Comparison of ENCODE assay signal across 8 cellular contexts in genomic region chrX:41923925-41924693, GRCh38. TPM values are rescaled to one million over a fixed set of nuclear protein-coding genes. Genes with fewer than 3 reads are reported as not detected.
DNase-seq lines count a peak whose midpoint lies in the region; ATAC-seq and TF ChIP-seq lines count a peak whose summit lies in the region.

No MANE protein-coding gene starts in this region.

- H3K36me3 ChIP-seq in fibroblast of lung (ENCODE audit: control insufficient read depth, insufficient read depth, low read length) (no peaks in the 10 kb centered on the region), vagina (no peaks in the 10 kb centered on the region)
- H3K36me3 ChIP-seq in naive thymus-derived CD4-positive, alpha-beta T cell (ENCODE audit: control insufficient read depth in 2 of 3, insufficient read depth in 3 of 3, low read length in 3 of 3) = peaks cover 0 to 4% (median 0%) of the 10 kb centered on the region in 3 experiments

- TF ChIP-seq CTCF in fibroblast of lung (conservative IDR thresholded peaks at IDR 0.05 in 1 of 2, IDR thresholded peaks at IDR 0.05 in 1 of 2; ENCODE audit: low read depth in 1 of 2, low read length in 2 of 2) (peak in 1 of 2 donors; percentile 10), vagina (IDR thresholded peaks at IDR 0.05) (no peak)

- H3K27ac ChIP-seq in fibroblast of lung (ENCODE audit: insufficient read depth, low read length) (peak overlapping the region; percentile 59), vagina (peak overlapping the region; percentile 86)
- peak overlapping the region; percentile 65 for H3K27ac ChIP-seq in naive thymus-derived CD4-positive, alpha-beta T cell (ENCODE audit: low read depth, low read length)

- no peaks in the 10 kb centered on the region for H3K9me3 ChIP-seq in fibroblast of lung (ENCODE audit: control insufficient read depth, insufficient read depth, low read depth, low read length)
- H3K9me3 ChIP-seq in naive thymus-derived CD4-positive, alpha-beta T cell (ENCODE audit: control insufficient read depth in 2 of 3, low read length in 3 of 3) = no peaks in the 10 kb centered on the region
- H3K9me3 ChIP-seq in vagina = no peaks in the 10 kb centered on the region

- TF ChIP-seq POLR2A in vagina (IDR thresholded peaks at IDR 0.05) = no peak

- no peaks in the 10 kb centered on the region for H3K27me3 Mint-ChIP-seq in activated CD8-positive, alpha-beta memory T cell treated with anti-CD3 and anti-CD28 coated beads, Interleukin-2, amount 10 ng/mL, durations not matched to agents 7 days and 5 days
- H3K27me3 Mint-ChIP-seq in naive thymus-derived CD4-positive, alpha-beta T cell = peaks cover 0 to 2% (median 0%) of the 10 kb centered on the region in 5 donors

- H3K79me2 ChIP-seq in fibroblast of lung (ENCODE audit: control insufficient read depth, insufficient read depth, low read length) = peaks cover 22% of the 10 kb centered on the region

- H3K4me3 ChIP-seq in fibroblast of lung (replicated peaks in 1 of 4; ENCODE audit: control extremely low read depth in 1 of 4, insufficient read depth in 1 of 4, low read depth in 3 of 4, low read length in 4 of 4) (peak overlapping the region; percentile 58 to 80 (median 64)), vagina (peak overlapping the region; percentile 58 to 62)
- H3K4me3 ChIP-seq in naive thymus-derived CD4-positive, alpha-beta T cell (ENCODE audit: low read length) = peak overlapping the region; percentile 77

- intact Hi-C loops in naive thymus-derived CD4-positive, alpha-beta T cell (cut with micrococcal nuclease) = loop anchor here (2.0 to 10.0 kb wide), 10 partner anchors 15 to 1631 kb away; partner anchors contain the start of gene DDX3X (in 1 of the 2)
- intact Hi-C loops in vagina (cut with DNase I) = no loop called here

- peak; percentile 52 for DNase-seq in activated CD8-positive, alpha-beta memory T cell treated with anti-CD3 and anti-CD28 coated beads, Interleukin-2, amount 10 ng/mL, durations not matched to agents 7 days and 5 days
- no peak for DNase-seq in activated CD8-positive, alpha-beta memory T cell treated with anti-CD3 and anti-CD28 coated beads for 24 hours
- DNase-seq in NCI-H2196 treated with DMSO at 0.1 percent for 48 hours (lab: John Stamatoyannopoulos, UW; ENCODE audit: unreplicated experiment) (peak; percentile 32), fibroblast of lung (ENCODE audit: low read depth in 2 of 2) (peak; percentile 35 to 41), vagina (ENCODE audit: extremely low spot score in 2 of 2) (no peak), epidermal melanocyte (ENCODE audit: insufficient read length, low spot score) (no peak)
- peak; percentile 38 for DNase-seq in activated T-cell treated with anti-CD3 and anti-CD28 coated beads, Interleukin-2, amount 50 U/mL, for 1 hour
- DNase-seq in naive thymus-derived CD4-positive, alpha-beta T cell = peak in 6 of 9 donors; percentile 16 to 40 (median 28)

- CTCF ChIA-PET in activated CD8-positive, alpha-beta memory T cell treated with anti-CD3 and anti-CD28 coated beads, Interleukin-2, amount 10 ng/mL, durations not matched to agents 7 days and 5 days (lab: Charles Lee) = interaction anchor here (1.5 kb wide), 1 partner anchor 10 kb away, joined by 4 read pairs; no protein-coding TSS in a partner anchor
- CTCF ChIA-PET in naive thymus-derived CD4-positive, alpha-beta T cell (lab: Charles Lee) = no interaction called here

- H3K36me3 Mint-ChIP-seq in activated CD8-positive, alpha-beta memory T cell treated with anti-CD3 and anti-CD28 coated beads, Interleukin-2, amount 10 ng/mL, durations not matched to agents 7 days and 5 days = no peaks in the 10 kb centered on the region
- peaks cover 0 to 4% (median 0%) of the 10 kb centered on the region in 5 donors for H3K36me3 Mint-ChIP-seq in naive thymus-derived CD4-positive, alpha-beta T cell

- H3K4me1 ChIP-seq in fibroblast of lung (ENCODE audit: control insufficient read depth, extremely low read depth, insufficient read depth, low read length) (no peaks in the 10 kb centered on the region), vagina (no peaks in the 10 kb centered on the region)
- peaks cover 0 to 3% of the 10 kb centered on the region in 2 donors for H3K4me1 ChIP-seq in naive thymus-derived CD4-positive, alpha-beta T cell (ENCODE audit: control insufficient read depth in 2 of 2, insufficient read depth in 2 of 2, low read length in 2 of 2)

- no peak for ATAC-seq in activated CD8-positive, alpha-beta memory T cell treated with anti-CD3 and anti-CD28 coated beads, Interleukin-2, amount 10 ng/mL, durations not matched to agents 7 days and 5 days
- ATAC-seq in naive thymus-derived CD4-positive, alpha-beta T cell = no peak

- H3K4me2 ChIP-seq in fibroblast of lung (ENCODE audit: extremely low read depth, insufficient read depth, low read length) = peak overlapping the region; percentile 86

- peak overlapping the region; percentile 55 for H3K9ac ChIP-seq in fibroblast of lung (ENCODE audit: insufficient read depth, low read length)

- POLR2A ChIA-PET in naive thymus-derived CD4-positive, alpha-beta T cell (lab: Charles Lee) = interaction anchor here (0.6 to 2.0 kb wide), 3 partner anchors 10 to 1020 kb away, joined by 3 to 10 read pairs (median 3); no protein-coding TSS in a partner anchor

- H3K27me3 ChIP-seq in fibroblast of lung (ENCODE audit: control insufficient read depth, insufficient read depth, low read length) (no peaks in the 10 kb centered on the region), vagina (no peaks in the 10 kb centered on the region)
- no peaks in the 10 kb centered on the region for H3K27me3 ChIP-seq in naive thymus-derived CD4-positive, alpha-beta T cell (ENCODE audit: control insufficient read depth in 2 of 2, insufficient read depth in 2 of 2, low read length in 2 of 2)

- no peaks in the 10 kb centered on the region for H3K9me3 Mint-ChIP-seq in activated CD8-positive, alpha-beta memory T cell treated with anti-CD3 and anti-CD28 coated beads, Interleukin-2, amount 10 ng/mL, durations not matched to agents 7 days and 5 days (ENCODE audit: low read depth)
- no peaks in the 10 kb centered on the region for H3K9me3 Mint-ChIP-seq in naive thymus-derived CD4-positive, alpha-beta T cell

- H2AFZ ChIP-seq in fibroblast of lung (ENCODE audit: low read length) = peak overlapping the region; percentile 85

- peak overlapping the region; percentile 83 for H3K27ac Mint-ChIP-seq in activated CD8-positive, alpha-beta memory T cell treated with anti-CD3 and anti-CD28 coated beads, Interleukin-2, amount 10 ng/mL, durations not matched to agents 7 days and 5 days
- H3K27ac Mint-ChIP-seq in naive thymus-derived CD4-positive, alpha-beta T cell = peak overlapping the region in 8 of 9 donors; percentile 48 to 92 (median 82)

- no peaks in the 10 kb centered on the region for H4K20me1 ChIP-seq in fibroblast of lung (ENCODE audit: control insufficient read depth, extremely low read depth, insufficient read depth, low read length)

- H3K4me1 Mint-ChIP-seq in activated CD8-positive, alpha-beta memory T cell treated with anti-CD3 and anti-CD28 coated beads, Interleukin-2, amount 10 ng/mL, durations not matched to agents 7 days and 5 days = peaks cover 18% of the 10 kb centered on the region
- peaks cover 6 to 33% (median 22%) of the 10 kb centered on the region in 7 donors for H3K4me1 Mint-ChIP-seq in naive thymus-derived CD4-positive, alpha-beta T cell

- H3K4me3 Mint-ChIP-seq in activated CD8-positive, alpha-beta memory T cell treated with anti-CD3 and anti-CD28 coated beads, Interleukin-2, amount 10 ng/mL, durations not matched to agents 7 days and 5 days = peak overlapping the region; percentile 79
- H3K4me3 Mint-ChIP-seq in naive thymus-derived CD4-positive, alpha-beta T cell = peak overlapping the region; percentile 85 to 92 (median 92)

RNA-seq across cellular contexts. Expression of gene CASK, which starts 0.8 kb away (rescaled TPM):
- total RNA-seq in activated CD8-positive, alpha-beta memory T cell treated with anti-CD3 and anti-CD28 coated beads, Interleukin-2, amount 10 ng/mL, durations not matched to agents 7 days and 5 days = 10 to 100 TPM; 30.2 to 40.0 TPM
- total RNA-seq in fibroblast of lung = 57.0 and 78.3 TPM in 2 replicates
- polyA plus RNA-seq in fibroblast of lung = 27.4 and 30.7 TPM in 2 replicates
- polyA plus RNA-seq in fibroblast of lung (2012) = 16.8 and 18.5 TPM in 2 replicates
- polyA minus RNA-seq in fibroblast of lung (ENCODE audit: low replicate concordance) = 9.8 and 23.4 TPM in 2 replicates
- 10 to 100 TPM; 31.5 to 72.4 (median 65.0) TPM for total RNA-seq in naive thymus-derived CD4-positive, alpha-beta T cell
- 1 to 10 TPM; 5.6 to 6.1 TPM for polyA plus RNA-seq in naive thymus-derived CD4-positive, alpha-beta T cell
- total RNA-seq in vagina = 41.0 TPM

Comparison
In these comparisons a context has a peak if more than half of its experiments do, and no peak if none do; other contexts are left out.
1. DNase-seq: peak in activated CD8-positive, alpha-beta memory T cell treated with anti-CD3 and anti-CD28 coated beads, Interleukin-2, amount 10 ng/mL, durations not matched to agents 7 days and 5 days (single experiment), NCI-H2196 treated with DMSO at 0.1 percent for 48 hours (single experiment), activated T-cell treated with anti-CD3 and anti-CD28 coated beads, Interleukin-2, amount 50 U/mL, for 1 hour (single experiment), fibroblast of lung (2 of 2) and naive thymus-derived CD4-positive, alpha-beta T cell (6 of 9); none in activated CD8-positive, alpha-beta memory T cell treated with anti-CD3 and anti-CD28 coated beads for 24 hours (single experiment), vagina (0 of 2) and epidermal melanocyte (single experiment).
2. Peak in every context shown above with its lines, with median percentiles within 50 percentile points of each other: H3K27ac ChIP-seq and H3K4me3 ChIP-seq.